36 cellular contexts compared by ENCODE assay signal in genomic region chr16:77823067-77823466, GRCh38. TPM values are rescaled to one million over a fixed set of nuclear protein-coding genes. Genes with fewer than 3 reads are reported as not detected.
"Had no signal": no experiment of that assay in that cellular context is flagged by ENCODE, and none has a peak within 500 bp of the region (broad histone marks: within the 10 kb centered on the region; RNA-seq: fewer than 3 reads in every experiment).

No MANE protein-coding gene starts in this region.

- H3K27me3 ChIP-seq: adrenal gland, body of pancreas had no signal

- H3K4me1 Mint-ChIP-seq: activated CD4-positive, alpha-beta T cell treated with anti-CD3 and anti-CD28 coated beads for 36 hours; activated CD4-positive, alpha-beta T cell treated with anti-CD3 and anti-CD28 coated beads, Interleukin-2, amount 10 ng/mL, durations not matched to agents 24 days and 14 days; activated CD8-positive, alpha-beta memory T cell treated with anti-CD3 and anti-CD28 coated beads, Interleukin-2, amount 10 ng/mL, durations not matched to agents 7 days and 5 days; activated naive CD4-positive, alpha-beta T cell treated with anti-CD3 and anti-CD28 coated beads, Interleukin-2, amount 50 U/mL, for 24 hours; activated naive CD8-positive, alpha-beta T cell treated with anti-CD3 and anti-CD28 coated beads for 36 hours; activated naive CD8-positive, alpha-beta T cell treated with anti-CD3 and anti-CD28 coated beads, Interleukin-2, amount 50 U/mL, for 24 hours; T-helper 17 cell had no signal

- H3K27ac Mint-ChIP-seq: activated CD4-positive, alpha-beta memory T cell treated with anti-CD3 and anti-CD28 coated beads for 36 hours; activated CD4-positive, alpha-beta T cell treated with anti-CD3 and anti-CD28 coated beads for 36 hours; activated CD4-positive, alpha-beta T cell treated with anti-CD3 and anti-CD28 coated beads, Interleukin-2, amount 10 ng/mL, durations not matched to agents 24 days and 14 days; activated CD8-positive, alpha-beta memory T cell treated with anti-CD3 and anti-CD28 coated beads, Interleukin-2, amount 10 ng/mL, durations not matched to agents 7 days and 5 days; activated CD8-positive, alpha-beta T cell treated with anti-CD3 and anti-CD28 coated beads, Interleukin-2, amount 10 ng/mL, durations not matched to agents 7 days and 5 days; activated naive CD4-positive, alpha-beta T cell treated with anti-CD3 and anti-CD28 coated beads for 36 hours; activated naive CD4-positive, alpha-beta T cell treated with anti-CD3 and anti-CD28 coated beads, Interleukin-2, amount 50 U/mL, for 24 hours; activated naive CD8-positive, alpha-beta T cell treated with anti-CD3 and anti-CD28 coated beads for 36 hours; activated naive CD8-positive, alpha-beta T cell treated with anti-CD3 and anti-CD28 coated beads, Interleukin-2, amount 50 U/mL, for 24 hours; activated T-helper 1 cell treated with anti-CD3 and anti-CD28 coated beads, Interleukin-12 subunit alpha, Interleukin-12 subunit beta, Interleukin-2, Interleukin-4 antibody, amounts not matched to agents 30 ng/mL and 10 ng/mL and 1 ng/mL, durations not matched to agents 14 hours and 24 hours and 36 hours; activated T-helper 2 cell treated with anti-CD3 and anti-CD28 coated beads, Interferon-gamma antibody, Interleukin-2, Interleukin-4, amounts not matched to agents 10 μg/mL and 5 μg/mL and 100 μg/mL, durations not matched to agents 14 hours and 24 hours and 36 hours; effector memory CD8-positive, alpha-beta T cell; T-helper 17 cell; T-helper 2 cell treated with Interferon-gamma antibody and Interleukin-4, amounts not matched to agents 5 μg/mL and 100 μg/mL, for 36 hours had no signal

- H3K36me3 Mint-ChIP-seq: activated CD4-positive, alpha-beta memory T cell treated with anti-CD3 and anti-CD28 coated beads for 36 hours; activated CD8-positive, alpha-beta memory T cell treated with anti-CD3 and anti-CD28 coated beads, Interleukin-2, amount 10 ng/mL, durations not matched to agents 7 days and 5 days; activated naive CD4-positive, alpha-beta T cell treated with anti-CD3 and anti-CD28 coated beads, Interleukin-2, amount 50 U/mL, for 24 hours; activated naive CD8-positive, alpha-beta T cell treated with anti-CD3 and anti-CD28 coated beads for 36 hours had no signal

- H3K9me3 Mint-ChIP-seq: activated CD4-positive, alpha-beta memory T cell treated with anti-CD3 and anti-CD28 coated beads for 36 hours; activated CD4-positive, alpha-beta T cell treated with anti-CD3 and anti-CD28 coated beads, Interleukin-2, amount 10 ng/mL, durations not matched to agents 24 days and 14 days; activated naive CD4-positive, alpha-beta T cell treated with anti-CD3 and anti-CD28 coated beads for 36 hours; activated naive CD4-positive, alpha-beta T cell treated with anti-CD3 and anti-CD28 coated beads, Interleukin-2, amount 50 U/mL, for 24 hours; activated naive CD8-positive, alpha-beta T cell treated with anti-CD3 and anti-CD28 coated beads for 36 hours; activated naive CD8-positive, alpha-beta T cell treated with anti-CD3 and anti-CD28 coated beads, Interleukin-2, amount 50 U/mL, for 24 hours; activated T-helper 1 cell treated with anti-CD3 and anti-CD28 coated beads, Interleukin-12 subunit alpha, Interleukin-12 subunit beta, Interleukin-2, Interleukin-4 antibody, amounts not matched to agents 30 ng/mL and 10 ng/mL and 1 ng/mL, durations not matched to agents 14 hours and 24 hours and 36 hours; activated T-helper 2 cell treated with anti-CD3 and anti-CD28 coated beads, Interferon-gamma antibody, Interleukin-2, Interleukin-4, amounts not matched to agents 10 μg/mL and 5 μg/mL and 100 μg/mL, durations not matched to agents 14 hours and 24 hours and 36 hours; effector memory CD8-positive, alpha-beta T cell; T-helper 2 cell treated with Interferon-gamma antibody and Interleukin-4, amounts not matched to agents 5 μg/mL and 100 μg/mL, for 36 hours had no signal

- H3K4me1 ChIP-seq: adrenal gland, body of pancreas, esophagus muscularis mucosa, gastroesophageal sphincter had no signal

- H3K4me3 Mint-ChIP-seq: activated CD4-positive, alpha-beta memory T cell treated with anti-CD3 and anti-CD28 coated beads for 36 hours; activated CD4-positive, alpha-beta T cell treated with anti-CD3 and anti-CD28 coated beads for 36 hours; activated CD4-positive, alpha-beta T cell treated with anti-CD3 and anti-CD28 coated beads, Interleukin-2, amount 10 ng/mL, durations not matched to agents 24 days and 14 days; activated CD8-positive, alpha-beta memory T cell treated with anti-CD3 and anti-CD28 coated beads, Interleukin-2, amount 10 ng/mL, durations not matched to agents 7 days and 5 days; activated CD8-positive, alpha-beta T cell treated with anti-CD3 and anti-CD28 coated beads, Interleukin-2, amount 10 ng/mL, durations not matched to agents 7 days and 5 days; activated naive CD4-positive, alpha-beta T cell treated with anti-CD3 and anti-CD28 coated beads for 36 hours; activated naive CD4-positive, alpha-beta T cell treated with anti-CD3 and anti-CD28 coated beads, Interleukin-2, amount 50 U/mL, for 24 hours; activated naive CD8-positive, alpha-beta T cell treated with anti-CD3 and anti-CD28 coated beads for 36 hours; activated naive CD8-positive, alpha-beta T cell treated with anti-CD3 and anti-CD28 coated beads, Interleukin-2, amount 50 U/mL, for 24 hours; activated T-helper 1 cell treated with anti-CD3 and anti-CD28 coated beads, Interleukin-12 subunit alpha, Interleukin-12 subunit beta, Interleukin-2, Interleukin-4 antibody, amounts not matched to agents 30 ng/mL and 10 ng/mL and 1 ng/mL, durations not matched to agents 14 hours and 24 hours and 36 hours; effector memory CD8-positive, alpha-beta T cell; T-helper 17 cell; T-helper 2 cell treated with Interferon-gamma antibody and Interleukin-4, amounts not matched to agents 5 μg/mL and 100 μg/mL, for 36 hours had no signal

- H3K4me3 ChIP-seq: adrenal gland, body of pancreas, esophagus muscularis mucosa, gastroesophageal sphincter had no signal

- ATAC-seq: activated CD4-positive, alpha-beta T cell treated with anti-CD3 and anti-CD28 coated beads for 36 hours; activated CD8-positive, alpha-beta memory T cell treated with anti-CD3 and anti-CD28 coated beads, Interleukin-2, amount 10 ng/mL, durations not matched to agents 7 days and 5 days; activated CD8-positive, alpha-beta T cell treated with anti-CD3 and anti-CD28 coated beads, Interleukin-2, amount 10 ng/mL, durations not matched to agents 7 days and 5 days; activated naive CD8-positive, alpha-beta T cell treated with anti-CD3 and anti-CD28 coated beads, Interleukin-2, amount 50 U/mL, for 24 hours; body of pancreas; effector memory CD8-positive, alpha-beta T cell; gastroesophageal sphincter; T-helper 17 cell had no signal

- H3K9me3 ChIP-seq: adrenal gland, body of pancreas, esophagus muscularis mucosa, gastroesophageal sphincter had no signal

- DNase-seq: activated CD4-positive, alpha-beta memory T cell treated with anti-CD3 and anti-CD28 coated beads for 36 hours; activated CD4-positive, alpha-beta T cell treated with anti-CD3 and anti-CD28 coated beads for 36 hours; activated CD4-positive, alpha-beta T cell treated with anti-CD3 and anti-CD28 coated beads, Interleukin-2, amount 10 ng/mL, durations not matched to agents 24 days and 14 days; activated CD4-positive, CD25-positive, alpha-beta regulatory T cell; activated CD4-positive, CD25-positive, alpha-beta regulatory T cell treated with anti-CD3 and anti-CD28 coated beads, Interleukin-2, amount 50 U/mL, for 72 hours; activated CD8-positive, alpha-beta memory T cell treated with anti-CD3 and anti-CD28 coated beads, Interleukin-2, amount 10 ng/mL, durations not matched to agents 7 days and 5 days; activated CD8-positive, alpha-beta memory T cell treated with anti-CD3 and anti-CD28 coated beads, Interleukin-2, amount 50 U/mL, for 4 hours; activated CD8-positive, alpha-beta T cell treated with anti-CD3 and anti-CD28 coated beads, Interleukin-2, amount 10 ng/mL, durations not matched to agents 7 days and 5 days; activated effector memory CD4-positive, alpha-beta T cell treated with anti-CD3 and anti-CD28 coated beads, Interleukin-2, amount 50 U/mL, for 16 hours; activated naive CD4-positive, alpha-beta T cell treated with anti-CD3 and anti-CD28 coated beads for 36 hours; activated naive CD8-positive, alpha-beta T cell treated with anti-CD3 and anti-CD28 coated beads for 36 hours; activated naive CD8-positive, alpha-beta T cell treated with anti-CD3 and anti-CD28 coated beads, Interleukin-2, amount 50 U/mL, for 24 hours; activated T-cell treated with anti-CD3 and anti-CD28 coated beads, Interleukin-2, amount 50 U/mL, for 1 hour; activated T-cell treated with anti-CD3 and anti-CD28 coated beads, Interleukin-2, amount 50 U/mL, for 48 hours; adrenal gland; amygdala; aorta; body of pancreas; caudate nucleus; cortex of kidney; dermis blood vessel endothelial cell; effector CD4-positive, alpha-beta T cell; effector memory CD8-positive, alpha-beta T cell; erythroblast; foreskin melanocyte; T-helper 1 cell; T-helper 17 cell; T1000 had no signal

- H3K36me3 ChIP-seq: adrenal gland, esophagus muscularis mucosa, gastroesophageal sphincter had no signal

- H3K27ac ChIP-seq: adrenal gland, body of pancreas, esophagus muscularis mucosa, gastroesophageal sphincter had no signal

RNA-seq across cellular contexts. Expression of gene VAT1L, which starts 34.7 kb away (rescaled TPM):
- total RNA-seq: activated CD4-positive, alpha-beta memory T cell treated with anti-CD3 and anti-CD28 coated beads for 36 hours; activated CD4-positive, alpha-beta T cell treated with anti-CD3 and anti-CD28 coated beads, Interleukin-2, amount 10 ng/mL, durations not matched to agents 24 days and 14 days; activated CD8-positive, alpha-beta memory T cell treated with anti-CD3 and anti-CD28 coated beads for 36 hours; activated CD8-positive, alpha-beta memory T cell treated with anti-CD3 and anti-CD28 coated beads, Interleukin-2, amount 10 ng/mL, durations not matched to agents 7 days and 5 days; activated CD8-positive, alpha-beta T cell treated with anti-CD3 and anti-CD28 coated beads, Interleukin-2, amount 10 ng/mL, durations not matched to agents 7 days and 5 days; activated naive CD4-positive, alpha-beta T cell treated with anti-CD3 and anti-CD28 coated beads for 36 hours; activated naive CD8-positive, alpha-beta T cell treated with anti-CD3 and anti-CD28 coated beads for 36 hours; activated T-helper 1 cell treated with anti-CD3 and anti-CD28 coated beads, Interleukin-12 subunit alpha, Interleukin-12 subunit beta, Interleukin-2, Interleukin-4 antibody, amounts not matched to agents 30 ng/mL and 10 ng/mL and 1 ng/mL, durations not matched to agents 14 hours and 24 hours and 36 hours; activated T-helper 2 cell treated with anti-CD3 and anti-CD28 coated beads, Interferon-gamma antibody, Interleukin-2, Interleukin-4, amounts not matched to agents 10 μg/mL and 5 μg/mL and 100 μg/mL, durations not matched to agents 14 hours and 24 hours and 36 hours; chondrocyte; T-helper 17 cell had no signal
